In the genomic region with DNA sequence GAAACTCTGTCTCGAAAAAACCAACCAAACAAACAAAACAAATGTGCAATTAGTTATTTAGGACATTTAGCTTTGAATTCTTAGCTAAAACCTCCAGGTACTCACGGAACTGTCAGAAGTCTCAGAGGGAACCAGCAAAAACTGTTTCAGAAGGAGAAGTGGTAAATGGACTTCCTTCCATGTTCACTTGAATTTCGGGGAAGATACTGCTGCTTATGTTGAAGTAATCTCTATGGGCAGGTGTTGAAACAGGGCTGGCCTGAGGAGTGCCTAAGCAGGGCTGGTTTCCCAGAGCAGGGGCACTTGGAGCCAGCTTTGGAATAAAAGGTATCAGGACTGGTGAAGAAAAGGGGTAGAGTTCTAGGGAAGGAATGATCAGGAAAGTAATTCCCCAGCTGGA, we compare ENCODE assay signal across 16 cellular contexts. TPM values are rescaled to one million over a fixed set of nuclear protein-coding genes. Genes with fewer than 3 reads are reported as not detected.
A peak's percentile ranks its signal among the peaks of the same experiment; 100 is the strongest.
DNase-seq lines count a peak whose midpoint lies in the region; ATAC-seq and TF ChIP-seq lines count a peak whose summit lies in the region.
"Had no signal": no experiment of that assay in that cellular context is flagged by ENCODE, and none has a peak within 500 bp of the region (broad histone marks: within the 10 kb centered on the region; RNA-seq: fewer than 3 reads in every experiment).

No MANE protein-coding gene starts in this region.

- in situ Hi-C loops in gastrocnemius medialis (cut with MboI; ENCODE audit: low sequenced_read_pairs in 4 of 4), result no loop called here

- H3K27ac ChIP-seq in gastrocnemius medialis (peak overlapping the region in 3 of 4 donors; percentile 79 to 95 (median 92)), thyroid gland (no peak overlapping the region), esophagus muscularis mucosa (replicated peaks in 1 of 4) (no peak overlapping the region)
- H3K27ac ChIP-seq: neural progenitor cell, right atrium auricular region had no signal

- H3K36me3 ChIP-seq in gastrocnemius medialis (no peaks in the 10 kb centered on the region), thyroid gland (no peaks in the 10 kb centered on the region), esophagus muscularis mucosa (no peaks in the 10 kb centered on the region)
- H3K36me3 ChIP-seq: HAP-1, neural progenitor cell, right atrium auricular region had no signal

- no peak for TF ChIP-seq POLR2A in gastrocnemius medialis (IDR thresholded peaks at IDR 0.05)
- no peak for TF ChIP-seq POLR2A in thyroid gland (IDR thresholded peaks at IDR 0.05)
- TF ChIP-seq POLR2A in esophagus muscularis mucosa (IDR thresholded peaks at IDR 0.05; ENCODE audit: low read depth), result no peak

- TF ChIP-seq CTCF in gastrocnemius medialis (IDR thresholded peaks at IDR 0.05 in 4 of 5, conservative IDR thresholded peaks at IDR 0.05 in 1 of 5), result no peak
- TF ChIP-seq CTCF in thyroid gland (IDR thresholded peaks at IDR 0.05), result no peak
- no peak for TF ChIP-seq CTCF in esophagus muscularis mucosa (IDR thresholded peaks at IDR 0.05)

- TF ChIP-seq EP300 in esophagus muscularis mucosa (IDR thresholded peaks at IDR 0.05), result no peak

- no peaks in the 10 kb centered on the region for H3K9me3 Mint-ChIP-seq in activated T-helper 17 cell treated with anti-CD3 and anti-CD28 coated beads, Interleukin-2, amount 50 U/mL, for 72 hours

- H3K27me3 Mint-ChIP-seq in activated T-helper 17 cell treated with anti-CD3 and anti-CD28 coated beads, Interleukin-2, amount 50 U/mL, for 72 hours, result no peaks in the 10 kb centered on the region
- H3K27me3 Mint-ChIP-seq: T-helper 17 cell had no signal

- DNase-seq in MV-4-11 (lab: John Stamatoyannopoulos, UW) (peak; percentile 88), gastrocnemius medialis (no peak), thyroid gland (no peak), NAMALWA (ENCODE audit: low spot score) (no peak), esophagus muscularis mucosa (ENCODE audit: extremely low spot score) (no peak)
- DNase-seq: activated CD4-positive, alpha-beta T cell treated with anti-CD3 and anti-CD28 coated beads, Interleukin-2, amount 50 U/mL, for 4 hours; CD8-positive, alpha-beta T cell; foreskin fibroblast; NCI-H1105; NCI-H2171; T-helper 17 cell had no signal

- peak overlapping the region; percentile 15 for H3K27ac Mint-ChIP-seq in activated T-helper 17 cell treated with anti-CD3 and anti-CD28 coated beads, Interleukin-2, amount 50 U/mL, for 72 hours
- H3K27ac Mint-ChIP-seq: neural progenitor cell, T-helper 17 cell had no signal

- H3K4me3 ChIP-seq in GM08714 (ENCODE audit: low read length), result peak overlapping the region; percentile 16; the same call in 1 of the 2 replicates
- no peak overlapping the region for H3K4me3 ChIP-seq in gastrocnemius medialis
- no peak overlapping the region for H3K4me3 ChIP-seq in thyroid gland (replicated peaks in 1 of 3)
- no peak overlapping the region for H3K4me3 ChIP-seq in esophagus muscularis mucosa
- H3K4me3 ChIP-seq: HAP-1, neural progenitor cell, right atrium auricular region had no signal

- no peak overlapping the region for H3K4me3 Mint-ChIP-seq in activated T-helper 17 cell treated with anti-CD3 and anti-CD28 coated beads, Interleukin-2, amount 50 U/mL, for 72 hours

- 90 to 97% methylated on average over 3 of the region's 3 CpGs for WGBS in thyroid gland, 2 donors
- 75% methylated on average over 3 of the region's 3 CpGs for WGBS in esophagus muscularis mucosa

- H3K9me3 ChIP-seq in gastrocnemius medialis (no peaks in the 10 kb centered on the region), thyroid gland (no peaks in the 10 kb centered on the region), esophagus muscularis mucosa (no peaks in the 10 kb centered on the region)
- H3K9me3 ChIP-seq: right atrium auricular region had no signal

- H3K27me3 ChIP-seq in gastrocnemius medialis (no peaks in the 10 kb centered on the region), thyroid gland (no peaks in the 10 kb centered on the region), esophagus muscularis mucosa (no peaks in the 10 kb centered on the region)
- H3K27me3 ChIP-seq: right atrium auricular region had no signal

- peaks cover 25% of the 10 kb centered on the region for H3K4me1 Mint-ChIP-seq in activated T-helper 17 cell treated with anti-CD3 and anti-CD28 coated beads, Interleukin-2, amount 50 U/mL, for 72 hours

- H3K36me3 Mint-ChIP-seq in activated T-helper 17 cell treated with anti-CD3 and anti-CD28 coated beads, Interleukin-2, amount 50 U/mL, for 72 hours (ENCODE audit: low read depth), result no peaks in the 10 kb centered on the region
- H3K36me3 Mint-ChIP-seq: CD8-positive, alpha-beta T cell had no signal

- H3K4me1 ChIP-seq in gastrocnemius medialis, result peaks cover 11 to 24% of the 10 kb centered on the region in 2 donors
- H3K4me1 ChIP-seq in thyroid gland, result peaks cover 10 to 17% of the 10 kb centered on the region in 2 donors
- H3K4me1 ChIP-seq in esophagus muscularis mucosa, result peaks cover 5 to 28% (median 21%) of the 10 kb centered on the region in 4 donors
- H3K4me1 ChIP-seq: neural progenitor cell had no signal

- intact Hi-C loops in gastrocnemius medialis (cut with DNase I; ENCODE audit: low total_unique reads) (loop anchor here (5.0 kb wide), 2 partner anchors 274 to 604 kb away; partner anchors contain the start of gene IDE), thyroid gland (cut with DNase I) (no loop called here), esophagus muscularis mucosa (cut with DNase I) (loop anchor here (5.0 to 10.0 kb wide), 2 partner anchors 36 to 151 kb away; no protein-coding TSS in a partner anchor)

- ATAC-seq in activated T-helper 17 cell treated with anti-CD3 and anti-CD28 coated beads, Interleukin-2, amount 50 U/mL, for 72 hours (replicated peaks), result no peak
- ATAC-seq in gastrocnemius medialis, result no peak
- ATAC-seq: CD8-positive, alpha-beta T cell; T-helper 17 cell had no signal

RNA-seq across cellular contexts. Expression of gene EXOC6, which starts 2.4 kb away (rescaled TPM):
- total RNA-seq in activated T-helper 17 cell treated with anti-CD3 and anti-CD28 coated beads, Interleukin-2, amount 50 U/mL, for 72 hours, result 10 to 100 TPM in 1 of 2 donors, 1 to 10 TPM in 1; 9.8 to 12.1 TPM
- total RNA-seq in gastrocnemius medialis (10 to 100 TPM; 11.8 to 16.8 (median 14.6) TPM), thyroid gland (10 to 100 TPM; 51.6 to 74.0 (median 61.1) TPM), esophagus muscularis mucosa (10 to 100 TPM; 14.1 to 34.9 (median 16.2) TPM)

Comparison
In these comparisons a context has a peak if more than half of its experiments do, and no peak if none do; other contexts are left out.
1. H3K27ac ChIP-seq: peak in gastrocnemius medialis (3 of 4); none in thyroid gland (0 of 3) and esophagus muscularis mucosa (0 of 4).